11 cellular contexts compared by ENCODE assay signal in genomic region chr1:164707868-164708331, GRCh38.
DNase-seq lines count a peak whose midpoint lies in the region; ATAC-seq and TF ChIP-seq lines count a peak whose summit lies in the region.
"Had no signal": no experiment of that assay in that cellular context is flagged by ENCODE, and none has a peak within 500 bp of the region (broad histone marks: within the 10 kb centered on the region; RNA-seq: fewer than 3 reads in every experiment).

No MANE protein-coding gene starts in this region.

- H3K4me1 Mint-ChIP-seq in chondrocyte (ENCODE audit: low read depth) = peaks cover 33% of the 10 kb centered on the region

- no peaks in the 10 kb centered on the region for H3K36me3 Mint-ChIP-seq in chondrocyte (ENCODE audit: low read depth)

- H3K9me3 ChIP-seq in lower lobe of right lung (no peaks in the 10 kb centered on the region), tibial artery (no peaks in the 10 kb centered on the region)
- H3K9me3 ChIP-seq: HAP-1 had no signal

- DNase-seq in M059J (ENCODE audit: low read depth) (peak; percentile 93), chondrocyte (ENCODE audit: low spot score) (no peak), lower lobe of right lung (no peak), tibial artery (no peak), cortex of kidney (lab: John Stamatoyannopoulos, UW) (no peak), midbrain (lab: John Stamatoyannopoulos, UW) (no peak), posterior vena cava (ENCODE audit: low spot score) (no peak)
- DNase-seq: activated T-cell treated with anti-CD3 and anti-CD28 coated beads, Interleukin-2, amount 50 U/mL, for 72 hours had no signal

- intact Hi-C loops in lower lobe of right lung (cut with DNase I) (no loop called here), tibial artery (cut with DNase I; ENCODE audit: low total_unique reads) (loop anchor here (5.0 to 10.0 kb wide), 2 partner anchors 39 to 67 kb away; no protein-coding TSS in a partner anchor), posterior vena cava (cut with DNase I) (no loop called here)

- H3K27ac ChIP-seq in lower lobe of right lung (peak overlapping the region; percentile 6), tibial artery (peak overlapping the region; percentile 68 to 70)

- H3K36me3 ChIP-seq in lower lobe of right lung (no peaks in the 10 kb centered on the region), tibial artery (no peaks in the 10 kb centered on the region)
- H3K36me3 ChIP-seq: HAP-1 had no signal

- ATAC-seq in lower lobe of right lung (no peak), HG02885 (IDR thresholded peaks at IDR 0.05; ENCODE audit: poor library complexity, unreplicated experiment) (no peak)
- ATAC-seq: activated T-cell treated with anti-CD3 and anti-CD28 coated beads, Interleukin-2, amount 50 U/mL, for 72 hours; sciatic nerve had no signal

- H3K4me3 ChIP-seq in lower lobe of right lung = no peak overlapping the region
- no peak overlapping the region for H3K4me3 ChIP-seq in tibial artery
- H3K4me3 ChIP-seq: HAP-1 had no signal

- no peaks in the 10 kb centered on the region for H3K27me3 Mint-ChIP-seq in chondrocyte (ENCODE audit: low read depth)

- peak overlapping the region; percentile 50 for H3K27ac Mint-ChIP-seq in chondrocyte (ENCODE audit: unreplicated experiment)
- H3K27ac Mint-ChIP-seq: activated T-cell treated with anti-CD3 and anti-CD28 coated beads, Interleukin-2, amount 50 U/mL, for 72 hours had no signal

- H3K4me1 ChIP-seq in lower lobe of right lung (peaks cover 61% of the 10 kb centered on the region), tibial artery (peaks cover 0 to 60% (median 41%) of the 10 kb centered on the region in 4 donors)

- H3K4me3 Mint-ChIP-seq in chondrocyte (ENCODE audit: unreplicated experiment) = no peak overlapping the region
- H3K4me3 Mint-ChIP-seq: activated T-cell treated with anti-CD3 and anti-CD28 coated beads, Interleukin-2, amount 50 U/mL, for 72 hours had no signal

- no peaks in the 10 kb centered on the region for H3K9me3 Mint-ChIP-seq in chondrocyte (ENCODE audit: low read depth)
- H3K9me3 Mint-ChIP-seq: activated T-cell treated with anti-CD3 and anti-CD28 coated beads, Interleukin-2, amount 50 U/mL, for 72 hours had no signal

- no peak for TF ChIP-seq CTCF in chondrocyte (IDR thresholded peaks at IDR 0.05)
- TF ChIP-seq CTCF in lower lobe of right lung (IDR thresholded peaks at IDR 0.05) = no peak
- TF ChIP-seq CTCF in tibial artery (IDR thresholded peaks at IDR 0.05) = no peak

- H3K27me3 ChIP-seq in lower lobe of right lung (ENCODE audit: low read depth) (no peaks in the 10 kb centered on the region), tibial artery (no peaks in the 10 kb centered on the region)
